Comparison of ENCODE assay signal across 8 cellular contexts in the genomic region with DNA sequence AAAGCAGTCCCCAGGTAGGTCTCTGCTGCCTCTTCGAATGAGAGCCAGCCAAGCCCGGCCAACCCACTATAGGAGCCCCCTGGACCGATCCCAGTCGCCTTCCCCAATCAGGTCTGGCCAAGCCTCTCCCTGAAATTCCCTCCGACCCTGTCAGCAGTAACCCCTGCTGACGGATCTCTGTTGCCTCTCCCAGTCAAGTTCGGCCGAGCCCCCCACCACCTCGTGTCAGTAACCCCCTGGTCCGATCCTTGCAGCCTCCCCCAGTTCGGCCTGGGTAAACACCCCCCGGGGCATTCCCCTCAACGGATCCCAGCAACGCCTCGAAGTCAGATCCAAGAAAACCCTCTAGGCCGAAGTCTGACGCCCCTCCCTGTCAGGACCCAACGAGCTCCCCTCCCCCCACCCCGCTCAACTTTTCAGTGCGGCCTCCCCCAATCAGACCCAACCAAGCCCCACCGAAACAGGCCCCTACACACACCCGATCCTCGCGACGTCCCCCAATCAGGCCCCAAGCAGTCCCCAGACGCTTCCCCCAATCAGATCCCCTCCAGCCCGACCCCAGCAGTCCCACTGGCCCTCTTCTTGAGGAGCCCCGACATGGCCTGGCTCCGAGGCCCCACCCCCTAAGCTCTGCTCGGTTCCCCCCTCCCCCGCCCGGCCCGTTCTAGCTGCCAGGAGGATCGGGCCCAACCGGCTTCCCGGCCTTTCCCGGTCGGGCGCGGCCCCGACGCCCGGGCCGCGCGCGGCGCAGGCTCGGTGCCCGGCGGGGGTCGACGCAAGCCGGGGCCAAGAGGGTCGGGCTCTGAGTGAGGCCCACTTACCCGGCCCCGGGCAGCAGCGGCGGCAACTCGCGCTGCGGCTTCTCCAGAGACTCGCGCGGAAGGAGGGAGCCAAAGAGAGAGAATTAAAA.
DNase-seq lines count a peak whose midpoint lies in the region; ATAC-seq lines count a peak whose summit lies in the region.

No MANE protein-coding gene starts in this region.

- no peaks in the 10 kb centered on the region for H3K9me3 ChIP-seq in mucosa of rectum (ENCODE audit: control insufficient read depth in 2 of 2, low read length in 2 of 2)

- DNase-seq in NCI-H1417 (lab: John Stamatoyannopoulos, UW) (peak; percentile 33 to 84 (median 64)), NCI-H1417 treated with DMSO at 0.1 percent for 48 hours (lab: John Stamatoyannopoulos, UW) (no peak), NCI-H2227 (lab: John Stamatoyannopoulos, UW; ENCODE audit: unreplicated experiment) (peak; percentile 78), epithelial cell of prostate (ENCODE audit: low read depth, low spot score) (no peak), superior temporal gyrus (ENCODE audit: extremely low spot score) (peak; percentile 14)
- DNase-seq in activated CD8-positive, alpha-beta memory T cell treated with anti-CD3 and anti-CD28 coated beads, Interleukin-2, amount 50 U/mL, for 48 hours, result peak; percentile 82

- H3K27ac ChIP-seq in epithelial cell of prostate (peak overlapping the region; percentile 93), mucosa of rectum (ENCODE audit: low read depth in 2 of 2, low read length in 2 of 2) (peak overlapping the region; percentile 80 to 87)

- ATAC-seq in HG02763 (IDR thresholded peaks at IDR 0.05; ENCODE audit: unreplicated experiment), result peak; percentile 31

- peaks cover 21 to 29% of the 10 kb centered on the region in 2 donors for H3K4me1 ChIP-seq in mucosa of rectum (ENCODE audit: control insufficient read depth in 2 of 2, insufficient read depth in 2 of 2, low read length in 2 of 2)

- H3K4me3 ChIP-seq in mucosa of rectum (ENCODE audit: low read length in 2 of 2), result peak overlapping the region; percentile 79 to 92

- H3K9ac ChIP-seq in mucosa of rectum (ENCODE audit: low read depth in 1 of 2, low read length in 2 of 2), result peak overlapping the region; percentile 78 to 85

- no peaks in the 10 kb centered on the region for H3K27me3 ChIP-seq in mucosa of rectum (ENCODE audit: control insufficient read depth in 2 of 2, insufficient read depth in 2 of 2, low read length in 2 of 2)

- H3K36me3 ChIP-seq in mucosa of rectum (ENCODE audit: control insufficient read depth in 2 of 2, insufficient read depth in 2 of 2, low read length in 2 of 2), result peaks cover 5 to 6% of the 10 kb centered on the region in 2 donors

Comparison
In these comparisons a context has a peak if more than half of its experiments do, and no peak if none do; other contexts are left out.
1. DNase-seq: peak in NCI-H1417 (3 of 3), NCI-H2227 (single experiment), activated CD8-positive, alpha-beta memory T cell treated with anti-CD3 and anti-CD28 coated beads, Interleukin-2, amount 50 U/mL, for 48 hours (single experiment) and superior temporal gyrus (single experiment); none in NCI-H1417 treated with DMSO at 0.1 percent for 48 hours (single experiment) and epithelial cell of prostate (single experiment).